ENCODE assay signal across 8 cellular contexts in the genomic region with DNA sequence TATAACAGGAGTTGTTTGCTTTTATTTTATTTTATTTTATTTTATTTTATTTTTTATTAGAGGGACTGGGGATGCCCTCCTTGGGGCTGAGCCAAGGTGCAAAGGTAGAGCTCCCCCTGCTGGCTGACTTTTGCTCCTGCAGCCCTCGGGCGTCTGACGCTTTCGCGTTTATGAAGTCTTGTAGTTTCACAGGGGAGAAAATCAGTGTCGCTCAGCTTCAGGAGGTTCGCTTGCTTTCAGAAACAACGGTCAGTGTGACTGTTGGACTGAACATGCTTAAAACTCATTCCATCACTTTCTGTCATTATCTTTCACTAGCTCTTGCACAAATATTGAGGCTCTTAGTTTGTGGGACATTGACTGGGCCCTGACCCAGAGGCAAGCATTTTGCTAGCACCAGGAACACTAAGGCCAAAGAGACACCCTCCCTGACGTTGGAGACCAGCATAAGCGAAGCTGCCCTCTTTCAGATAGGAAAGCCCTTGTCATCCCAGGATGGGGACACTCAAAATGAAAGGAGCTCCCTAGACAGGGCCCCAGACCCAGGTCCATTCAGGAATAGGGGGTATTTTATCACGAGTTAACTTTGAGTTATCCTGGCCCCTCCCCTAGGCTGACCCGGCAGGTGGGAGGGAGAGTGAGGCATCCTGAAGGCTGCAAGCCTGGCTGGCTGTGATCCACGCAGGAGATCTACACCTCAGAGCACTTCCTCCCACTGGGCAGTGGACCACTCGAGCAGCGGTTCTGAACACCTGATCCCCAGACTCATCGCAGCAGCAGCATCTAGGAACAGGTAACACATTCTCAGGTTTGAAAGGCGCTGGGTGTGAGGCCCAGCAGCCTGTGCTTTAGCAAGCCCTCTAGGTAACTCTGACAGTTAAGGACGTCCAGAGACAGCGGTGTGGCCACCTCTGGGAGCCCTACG. TPM values are rescaled to one million over a fixed set of nuclear protein-coding genes. Genes with fewer than 3 reads are reported as not detected.
DNase-seq lines count a peak whose midpoint lies in the region; ATAC-seq and TF ChIP-seq lines count a peak whose summit lies in the region.

No MANE protein-coding gene starts in this region.

- H3K9me3 Mint-ChIP-seq in CD8-positive, alpha-beta T cell, result no peaks in the 10 kb centered on the region
- H3K9me3 Mint-ChIP-seq in WTC11, result no peaks in the 10 kb centered on the region

- in situ Hi-C loops in mammary epithelial cell (cut with MboI; ENCODE audit: low sequenced_read_pairs in 2 of 2), result loop anchor here (5.0 to 25.0 kb wide), 4 partner anchors 156 to 451 kb away; no protein-coding TSS in a partner anchor

- dilution Hi-C loops in mammary epithelial cell (cut with HindIII; ENCODE audit: low sequenced_read_pairs), result no loop called here

- H3K9ac ChIP-seq in mammary epithelial cell (ENCODE audit: insufficient read depth, low read length), result no peak overlapping the region

- peak; percentile 82 for ATAC-seq in CD8-positive, alpha-beta T cell
- ATAC-seq in WTC11, result peak; percentile 82

- no peaks in the 10 kb centered on the region for H4K20me1 ChIP-seq in mammary epithelial cell (ENCODE audit: insufficient read depth, low read length)

- H3K36me3 ChIP-seq in CD8-positive, alpha-beta T cell (ENCODE audit: insufficient read depth, low read length), result no peaks in the 10 kb centered on the region
- no peaks in the 10 kb centered on the region for H3K36me3 ChIP-seq in mammary epithelial cell (ENCODE audit: insufficient read depth, low read length)

- H3K27ac Mint-ChIP-seq in CD8-positive, alpha-beta T cell, result no peak overlapping the region
- no peak overlapping the region for H3K27ac Mint-ChIP-seq in WTC11

- peak; percentile 56 to 87 (median 80) for DNase-seq in CD8-positive, alpha-beta T cell
- DNase-seq in GM20000 (ENCODE audit: low spot score) (peak; percentile 71), NCI-H128 (lab: John Stamatoyannopoulos, UW; ENCODE audit: unreplicated experiment) (peak; percentile 6), WTC11 (ENCODE audit: low spot score) (peak; percentile 91), mammary epithelial cell (peak; percentile 48), kidney tubule cell (ENCODE audit: low spot score) (peak; percentile 68), NCI-H446 treated with DMSO at 0.1 percent for 48 hours (lab: John Stamatoyannopoulos, UW) (no peak)
- peak; percentile 70 for DNase-seq in stimulated activated CD4-positive, alpha-beta T cell treated with anti-CD3 and anti-CD28 coated beads, Interleukin-2, amount 100 ng/mL, for 4 hours (ENCODE audit: low read depth)

- BruUV-seq in mammary epithelial cell (replicated peaks; lab: Mats Ljungman, UMichigan), result no TSS peak

- H3K27ac ChIP-seq in CD8-positive, alpha-beta T cell (ENCODE audit: low read depth, low read length), result no peak overlapping the region
- no peak overlapping the region for H3K27ac ChIP-seq in mammary epithelial cell (ENCODE audit: insufficient read depth, low read depth, low read length)

- H3K4me3 ChIP-seq in CD8-positive, alpha-beta T cell (ENCODE audit: low read depth, low read length), result no peak overlapping the region
- no peak overlapping the region for H3K4me3 ChIP-seq in mammary epithelial cell (replicated peaks in 1 of 3; ENCODE audit: insufficient read depth in 1 of 3, low read depth in 2 of 3, low read length in 3 of 3)

- peaks cover 11% of the 10 kb centered on the region for H3K4me1 Mint-ChIP-seq in CD8-positive, alpha-beta T cell (ENCODE audit: low read depth)
- H3K4me1 Mint-ChIP-seq in WTC11, result peaks cover 31% of the 10 kb centered on the region

- H3K4me1 ChIP-seq in CD8-positive, alpha-beta T cell (ENCODE audit: insufficient read depth, low read length), result no peaks in the 10 kb centered on the region
- H3K4me1 ChIP-seq in mammary epithelial cell (ENCODE audit: insufficient read depth, low read length), result peaks cover 20% of the 10 kb centered on the region

- no peaks in the 10 kb centered on the region for H3K79me2 ChIP-seq in mammary epithelial cell (ENCODE audit: insufficient read depth, low read length)

- TF ChIP-seq CTCF in CD8-positive, alpha-beta T cell (IDR thresholded peaks at IDR 0.05), result peak; percentile 97
- peak; percentile 79 for TF ChIP-seq CTCF in GM20000 (IDR thresholded peaks at IDR 0.05; ENCODE audit: extremely low read depth, missing control alignments)
- peak; percentile 94 for TF ChIP-seq CTCF in WTC11 (IDR thresholded peaks at IDR 0.05)
- peak; percentile 85 to 93 for TF ChIP-seq CTCF in mammary epithelial cell (conservative IDR thresholded peaks at IDR 0.05 in 1 of 2, IDR thresholded peaks at IDR 0.05 in 1 of 2; ENCODE audit: extremely low read depth in 1 of 2, insufficient read depth in 1 of 2, low read depth in 1 of 2, low read length in 2 of 2)

- H3K27me3 Mint-ChIP-seq in CD8-positive, alpha-beta T cell (ENCODE audit: low read depth), result peaks cover 6% of the 10 kb centered on the region
- no peaks in the 10 kb centered on the region for H3K27me3 Mint-ChIP-seq in WTC11 (ENCODE audit: low read depth)

- H3K9me3 ChIP-seq in CD8-positive, alpha-beta T cell (ENCODE audit: low read length), result no peaks in the 10 kb centered on the region
- H3K9me3 ChIP-seq in mammary epithelial cell (replicated peaks; ENCODE audit: insufficient read depth, low read length), result no peaks in the 10 kb centered on the region

- CTCF ChIA-PET in CD8-positive, alpha-beta T cell (lab: Charles Lee), result interaction anchor here (0.6 to 13.2 kb wide), 52 partner anchors 8 to 799 kb away, joined by 3 to 345 read pairs (median 4); partner anchors contain the start of gene AFTPH
- CTCF ChIA-PET in WTC11 (lab: Charles Lee), result interaction anchor here (0.5 to 4.2 kb wide), 72 partner anchors 8 to 547 kb away, joined by 3 to 188 read pairs (median 5); partner anchors contain the start of genes AFTPH and LGALSL
- CTCF ChIA-PET in mammary epithelial cell (lab: Charles Lee; ENCODE audit: low non-redundant PET), result interaction anchor here (0.6 to 1.4 kb wide), 5 partner anchors 21 to 378 kb away, joined by 3 to 5 read pairs (median 4); no protein-coding TSS in a partner anchor

- H3K36me3 Mint-ChIP-seq in CD8-positive, alpha-beta T cell, result no peaks in the 10 kb centered on the region
- no peaks in the 10 kb centered on the region for H3K36me3 Mint-ChIP-seq in WTC11

- no peak overlapping the region for H3K4me3 Mint-ChIP-seq in CD8-positive, alpha-beta T cell
- no peak overlapping the region for H3K4me3 Mint-ChIP-seq in WTC11

- peak overlapping the region; percentile 68 for H2AFZ ChIP-seq in mammary epithelial cell (ENCODE audit: low read depth, low read length)

- no peak overlapping the region for H3K4me2 ChIP-seq in mammary epithelial cell (ENCODE audit: insufficient read depth, low read depth, low read length)

- H3K27me3 ChIP-seq in CD8-positive, alpha-beta T cell (ENCODE audit: insufficient read depth, low read length), result no peaks in the 10 kb centered on the region
- H3K27me3 ChIP-seq in mammary epithelial cell (ENCODE audit: insufficient read depth, low read length), result no peaks in the 10 kb centered on the region

- 47% methylated on average over 18 of the region's 20 CpGs for WGBS in mammary epithelial cell (ENCODE audit: low coverage, missing lambda C conversion rate)

- POLR2A ChIA-PET in CD8-positive, alpha-beta T cell (lab: Charles Lee), result interaction anchor here (0.6 to 2.8 kb wide), 3 partner anchors 158 to 439 kb away, joined by 3 to 23 read pairs (median 4); no protein-coding TSS in a partner anchor
- POLR2A ChIA-PET in WTC11 (lab: Charles Lee), result interaction anchor here (1.2 kb wide), 1 partner anchor 157 kb away, joined by 7 read pairs; no protein-coding TSS in a partner anchor

- intact Hi-C loops in CD8-positive, alpha-beta T cell (cut with DNase I, micrococcal nuclease), result loop anchor here (1.0 to 2.0 kb wide), 3 partner anchors 72 to 439 kb away; no protein-coding TSS in a partner anchor
- intact Hi-C loops in mammary epithelial cell (cut with micrococcal nuclease), result loop anchor here (1.0 to 10.0 kb wide), 4 partner anchors 36 to 439 kb away; partner anchors contain the start of gene LGALSL

TF ChIP-seq in WTC11, 78 proteins besides CTCF, POLR2A, EP300 and RAD21:
- TF ChIP-seq USF1 (CRISPR knock-in tag; IDR thresholded peaks at IDR 0.05) (no peak), HMGA2 (CRISPR knock-in tag; IDR thresholded peaks at IDR 0.05) (peak; percentile 22; the same call in 1 of the 2 replicates), FOXP1 (CRISPR knock-in tag; IDR thresholded peaks at IDR 0.05; ENCODE audit: borderline replicate concordance) (0 out of 2 replicates have a peak, but pooled peaks have one; percentile 24)

RNA-seq across cellular contexts. Expression of gene LGALSL, which starts 34.4 kb away (rescaled TPM):
- total RNA-seq in CD8-positive, alpha-beta T cell, result under 1 TPM; 0.35 to 0.39 TPM
- 21.0 to 26.5 TPM (median 24.2 TPM) in 3 replicates for total RNA-seq in WTC11 (2021)
- total RNA-seq in mammary epithelial cell, result 10 to 100 TPM; 11.8 to 23.3 TPM
- polyA plus RNA-seq in mammary epithelial cell, result 17.7 TPM
- 48.8 TPM for polyA minus RNA-seq in mammary epithelial cell

RNA-seq across cellular contexts. Expression of gene AFTPH, which starts 35.8 kb away (rescaled TPM):
- 10 to 100 TPM; 23.0 to 25.9 TPM for total RNA-seq in CD8-positive, alpha-beta T cell
- total RNA-seq in WTC11 (2021), result 14.9 to 16.3 TPM (median 15.0 TPM) in 3 replicates
- 10 to 100 TPM; 20.7 to 34.5 TPM for total RNA-seq in mammary epithelial cell
- polyA plus RNA-seq in mammary epithelial cell, result 13.3 TPM
- 30.0 TPM for polyA minus RNA-seq in mammary epithelial cell

Comparison
In these comparisons a context has a peak if more than half of its experiments do, and no peak if none do; other contexts are left out.
1. RNA of gene LGALSL, which starts 34.4 kb away (total RNA-seq): 11.8 to 23.3 TPM in mammary epithelial cell and 21.0 to 26.5 TPM in WTC11; 0.35 to 0.39 TPM in CD8-positive, alpha-beta T cell; every median in the first group is over 4 times any median in the second.
2. Peak in every context shown above with its lines, with median percentiles within 50 percentile points of each other: CTCF ChIP-seq.